13 cellular contexts compared by ENCODE assay signal in the genomic region with DNA sequence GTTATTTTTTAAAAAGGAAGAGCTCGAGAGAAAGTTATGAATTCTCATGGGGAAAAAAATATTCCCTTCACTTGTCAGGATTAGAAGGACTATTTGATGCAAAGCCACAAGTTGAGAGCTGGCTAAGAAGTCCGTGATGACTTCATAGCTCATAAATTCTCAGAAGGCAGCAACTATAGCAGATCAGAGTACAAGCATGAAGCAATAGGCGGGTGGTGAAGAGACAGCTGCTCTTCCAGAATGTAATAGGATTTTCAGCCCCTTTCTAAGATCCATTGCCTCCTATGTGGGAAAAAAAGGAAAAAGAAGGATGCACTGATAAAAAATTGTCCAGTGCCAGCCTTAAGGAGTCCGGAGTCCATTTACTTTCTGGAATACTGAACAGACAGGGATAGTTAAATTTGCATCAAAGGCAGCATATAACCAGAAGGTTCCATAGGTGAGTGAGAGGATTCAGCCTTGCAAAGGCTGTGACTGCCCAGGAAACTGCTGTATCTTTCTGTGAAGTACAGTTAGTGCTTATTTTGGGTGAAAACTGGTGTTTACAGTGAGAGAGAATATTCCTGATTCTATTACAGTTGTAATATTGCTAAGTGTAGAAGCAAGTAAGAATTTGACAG.
DNase-seq lines count a peak whose midpoint lies in the region; ATAC-seq, FAIRE-seq and TF ChIP-seq lines count a peak whose summit lies in the region.
"Had no signal": no experiment of that assay in that cellular context is flagged by ENCODE, and none has a peak within 500 bp of the region (broad histone marks: within the 10 kb centered on the region; RNA-seq: fewer than 3 reads in every experiment).

No MANE protein-coding gene starts in this region.

- H3K4me3 Mint-ChIP-seq in MCF 10A (ENCODE audit: unreplicated experiment) = no peak overlapping the region

- no peak for FAIRE-seq in bronchial epithelial cell (lab: Jason Lieb, UNC)

- in situ Hi-C loops in transverse colon (cut with MboI; ENCODE audit: low pct_ligation_motif_present in 1 of 4, low pct_unique_long_range_greater_than_20kb in 1 of 4, low sequenced_read_pairs in 3 of 4) = no loop called here

- CTCF ChIA-PET in MCF 10A (lab: Yijun Ruan, JAX) = interaction anchor here (0.6 kb wide), 1 partner anchor 188 kb away, joined by 3 read pairs; no protein-coding TSS in a partner anchor

- no peaks in the 10 kb centered on the region for H3K9me3 Mint-ChIP-seq in MCF 10A (ENCODE audit: unreplicated experiment)

- BruUV-seq in MCF 10A (replicated peaks; lab: Mats Ljungman, UMichigan) = no TSS peak

- no peak overlapping the region for H3K27ac Mint-ChIP-seq in MCF 10A (ENCODE audit: low read depth, unreplicated experiment)

- DNase-seq in MCF 10A (ENCODE audit: unreplicated experiment) (peak; percentile 54), breast epithelium (ENCODE audit: low spot score in 2 of 2) (no peak), bronchial epithelial cell (ENCODE audit: low read depth) (peak; percentile 57), aorta (no peak), NCI-H1092 (lab: John Stamatoyannopoulos, UW) (no peak), epidermal melanocyte (ENCODE audit: insufficient read length, low spot score) (no peak), transverse colon (no peak)
- DNase-seq: BE2C, Karpas-422, RPMI8226 had no signal

- H3K9me3 ChIP-seq in breast epithelium (no peaks in the 10 kb centered on the region), aorta (ENCODE audit: control insufficient read depth, low read length) (no peaks in the 10 kb centered on the region), transverse colon (no peaks in the 10 kb centered on the region)
- H3K9me3 ChIP-seq: BE2C had no signal

- no peak overlapping the region for H3K4me3 ChIP-seq in breast epithelium
- H3K4me3 ChIP-seq in bronchial epithelial cell (ENCODE audit: low read depth, low read length) = no peak overlapping the region
- H3K4me3 ChIP-seq in aorta (ENCODE audit: low read length in 2 of 2) = no peak overlapping the region
- no peak overlapping the region for H3K4me3 ChIP-seq in transverse colon
- H3K4me3 ChIP-seq: coronary artery, lung had no signal

- H3K27ac ChIP-seq in breast epithelium (no peak overlapping the region), layer of hippocampus (ENCODE audit: low read depth, low read length) (peak overlapping the region; percentile 73), aorta (ENCODE audit: low read depth in 1 of 2, low read length in 2 of 2) (no peak overlapping the region), transverse colon (peak overlapping the region in 1 of 4 donors; percentile 29)
- H3K27ac ChIP-seq: coronary artery had no signal

- TF ChIP-seq EP300 in transverse colon (IDR thresholded peaks at IDR 0.05; ENCODE audit: low read depth) = no peak

- POLR2A ChIA-PET in MCF 10A (lab: Yijun Ruan, JAX) = interaction anchor here (1.1 kb wide), 1 partner anchor 9 kb away, joined by 3 read pairs; no protein-coding TSS in a partner anchor

- H3K4me1 ChIP-seq in breast epithelium = no peaks in the 10 kb centered on the region
- H3K4me1 ChIP-seq in aorta (ENCODE audit: control insufficient read depth in 1 of 2, insufficient read depth in 2 of 2, low read length in 2 of 2) = peaks cover 3 to 5% of the 10 kb centered on the region in 2 donors
- peaks cover 0 to 3% (median 0%) of the 10 kb centered on the region in 4 donors for H3K4me1 ChIP-seq in transverse colon
- H3K4me1 ChIP-seq: BE2C had no signal

- no peaks in the 10 kb centered on the region for H3K36me3 Mint-ChIP-seq in MCF 10A (ENCODE audit: insufficient read depth, unreplicated experiment)

- H3K27me3 Mint-ChIP-seq in MCF 10A (ENCODE audit: insufficient read depth, unreplicated experiment) = no peaks in the 10 kb centered on the region

- TF ChIP-seq CTCF in MCF 10A (IDR thresholded peaks at IDR 0.05; ENCODE audit: unreplicated experiment) = no peak
- no peak for TF ChIP-seq CTCF in breast epithelium (IDR thresholded peaks at IDR 0.05)
- TF ChIP-seq CTCF in bronchial epithelial cell (IDR thresholded peaks at IDR 0.05; ENCODE audit: insufficient read depth, low read length, severe bottlenecking) = no peak
- TF ChIP-seq CTCF in transverse colon (IDR thresholded peaks at IDR 0.05) = no peak

- 6 to 15% methylated on average over 4 of the region's 4 CpGs for WGBS in aorta, 2 donors
- 42 to 47% methylated on average over 3 to 4 of the region's 4 CpGs for WGBS in transverse colon (ENCODE audit: low coverage in 1 of 2), 2 donors

- H3K36me3 ChIP-seq in breast epithelium (no peaks in the 10 kb centered on the region), bronchial epithelial cell (ENCODE audit: control insufficient read depth, insufficient read depth, low read length) (no peaks in the 10 kb centered on the region), aorta (ENCODE audit: control insufficient read depth in 1 of 2, insufficient read depth in 2 of 2, low read length in 1 of 2) (no peaks in the 10 kb centered on the region), transverse colon (no peaks in the 10 kb centered on the region)
- H3K36me3 ChIP-seq: BE2C had no signal

- peaks cover 39% of the 10 kb centered on the region for H3K4me1 Mint-ChIP-seq in MCF 10A (ENCODE audit: insufficient read depth, unreplicated experiment)

- TF ChIP-seq POLR2A in breast epithelium (IDR thresholded peaks at IDR 0.05) (no peak), transverse colon (IDR thresholded peaks at IDR 0.05) (no peak)

- no peaks in the 10 kb centered on the region for H3K27me3 ChIP-seq in breast epithelium
- no peaks in the 10 kb centered on the region for H3K27me3 ChIP-seq in bronchial epithelial cell (ENCODE audit: control insufficient read depth, insufficient read depth, low read length)
- H3K27me3 ChIP-seq in layer of hippocampus (ENCODE audit: control insufficient read depth, insufficient read depth, low read length) = no peaks in the 10 kb centered on the region
- no peaks in the 10 kb centered on the region for H3K27me3 ChIP-seq in aorta (ENCODE audit: control insufficient read depth in 1 of 2, insufficient read depth in 2 of 2, low read length in 1 of 2)
- no peaks in the 10 kb centered on the region for H3K27me3 ChIP-seq in transverse colon
- H3K27me3 ChIP-seq: BE2C had no signal

- intact Hi-C loops in MCF 10A (cut with micrococcal nuclease) (no loop called here), breast epithelium (cut with DNase I; ENCODE audit: low total_unique reads) (no loop called here), aorta (cut with DNase I) (no loop called here), transverse colon (cut with DNase I; ENCODE audit: low total_unique reads) (no loop called here)

- peak; percentile 85 for ATAC-seq in aorta (ENCODE audit: low FRiP score)

Comparison
In these comparisons a context has a peak if more than half of its experiments do, and no peak if none do; other contexts are left out.
1. DNase-seq: peak in MCF 10A (single experiment) and bronchial epithelial cell (single experiment); none in breast epithelium (0 of 2), aorta (0 of 2), NCI-H1092 (single experiment), epidermal melanocyte (single experiment) and transverse colon (single experiment).